Comparison of ENCODE assay signal across 25 cellular contexts in the genomic region with DNA sequence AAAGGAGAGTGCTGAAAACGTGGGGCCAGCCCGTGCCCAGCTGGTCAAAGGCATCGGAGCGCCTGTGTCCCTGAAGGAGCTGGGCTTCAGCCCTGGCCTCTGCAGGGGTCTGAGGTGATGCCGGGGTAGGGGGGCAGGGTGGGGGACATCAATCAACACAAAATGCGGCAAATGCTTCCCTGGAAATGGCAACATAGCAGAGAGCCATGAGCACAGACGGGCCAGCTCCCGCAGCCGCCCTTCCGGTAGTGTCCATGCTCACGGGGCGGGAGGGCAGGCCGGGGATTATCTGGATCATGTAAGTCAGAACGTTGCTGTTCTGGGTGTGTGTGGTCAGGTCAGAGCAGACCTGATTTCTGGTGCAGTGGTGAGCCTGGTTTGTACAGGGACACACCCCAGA. TPM values are rescaled to one million over a fixed set of nuclear protein-coding genes. Genes with fewer than 3 reads are reported as not detected.
DNase-seq lines count a peak whose midpoint lies in the region; ATAC-seq, FAIRE-seq and TF ChIP-seq lines count a peak whose summit lies in the region.
"Had no signal": no experiment of that assay in that cellular context is flagged by ENCODE, and none has a peak within 500 bp of the region (broad histone marks: within the 10 kb centered on the region; RNA-seq: fewer than 3 reads in every experiment).

No MANE protein-coding gene starts in this region.

- no peak overlapping the region for H3K27ac Mint-ChIP-seq in astrocyte (ENCODE audit: unreplicated experiment)
- H3K27ac Mint-ChIP-seq: immature natural killer cell; naive thymus-derived CD4-positive, alpha-beta T cell; T-helper 2 cell treated with Interferon-gamma antibody and Interleukin-4, amounts not matched to agents 5 μg/mL and 100 μg/mL, for 36 hours had no signal

- H3K14ac ChIP-seq in mesenchymal stem cell (ENCODE audit: low read length in 2 of 2), result no peak overlapping the region

- no peaks in the 10 kb centered on the region for H3K79me1 ChIP-seq in mesenchymal stem cell (replicated peaks; ENCODE audit: low read length, poor library complexity, severe bottlenecking)

- H3K36me3 ChIP-seq in astrocyte (ENCODE audit: insufficient read depth, low read length), result no peaks in the 10 kb centered on the region
- no peaks in the 10 kb centered on the region for H3K36me3 ChIP-seq in mesenchymal stem cell (ENCODE audit: control insufficient read depth in 1 of 2, insufficient read depth in 2 of 2, low read depth in 1 of 2, low read length in 2 of 2)
- H3K36me3 ChIP-seq in urinary bladder (ENCODE audit: insufficient read depth), result no peaks in the 10 kb centered on the region
- no peaks in the 10 kb centered on the region for H3K36me3 ChIP-seq in Karpas-422 (ENCODE audit: insufficient read depth, low read length)
- H3K36me3 ChIP-seq: BE2C, ovary, tibial nerve had no signal

- no peaks in the 10 kb centered on the region for H3K36me3 Mint-ChIP-seq in astrocyte (ENCODE audit: low read depth, unreplicated experiment)
- H3K36me3 Mint-ChIP-seq: immature natural killer cell; naive thymus-derived CD4-positive, alpha-beta T cell had no signal

- no peak overlapping the region for H3K23ac ChIP-seq in mesenchymal stem cell (ENCODE audit: low read length in 2 of 2)

- H4K20me1 ChIP-seq in astrocyte (ENCODE audit: insufficient read depth, low read length), result no peaks in the 10 kb centered on the region
- no peaks in the 10 kb centered on the region for H4K20me1 ChIP-seq in Karpas-422 (ENCODE audit: insufficient read depth, low read depth, low read length)

- peaks cover 8% of the 10 kb centered on the region for H3K27me3 Mint-ChIP-seq in astrocyte (ENCODE audit: low read depth, unreplicated experiment)

- no peak overlapping the region for H2AK5ac ChIP-seq in mesenchymal stem cell (ENCODE audit: low read length, severe bottlenecking)

- DNase-seq in ELR (ENCODE audit: low read depth) (peak; percentile 64), astrocyte (ENCODE audit: low read depth) (no peak), mesenchymal stem cell (no peak), Karpas-422 (no peak), globus pallidus (ENCODE audit: low spot score) (no peak)
- DNase-seq: activated CD4-positive, alpha-beta T cell treated with anti-CD3 and anti-CD28 coated beads for 4 hours; activated naive CD4-positive, alpha-beta T cell treated with Interleukin-2 at 50 U/mL for 16 hours; activated T-cell treated with anti-CD3 and anti-CD28 coated beads, Interleukin-2, amount 50 U/mL, for 4 hours; BE2C; caudate nucleus; DMS79; foreskin melanocyte; immature natural killer cell; naive thymus-derived CD4-positive, alpha-beta T cell; NCI-H2081 treated with DMSO at 0.1 percent for 48 hours; NCI-H446; OCI-M1; ovary; stimulated activated naive CD8-positive, alpha-beta T cell treated with anti-CD3 and anti-CD28 coated beads, Interleukin-15, Interleukin-2, amounts not matched to agents 100 U/mL and 50 U/mL, for 24 hours had no signal

- H2BK12ac ChIP-seq in mesenchymal stem cell (ENCODE audit: low read length in 2 of 2), result no peak overlapping the region

- H3K27ac ChIP-seq in astrocyte (ENCODE audit: low read depth, low read length), result no peak overlapping the region
- H3K27ac ChIP-seq in mesenchymal stem cell (ENCODE audit: low read length, poor library complexity, severe bottlenecking), result no peak overlapping the region
- peak overlapping the region; percentile 48 for H3K27ac ChIP-seq in urinary bladder (ENCODE audit: low read depth)
- H3K27ac ChIP-seq in Karpas-422 (ENCODE audit: low read length), result no peak overlapping the region
- H3K27ac ChIP-seq: ovary, tibial nerve had no signal

- H2AFZ ChIP-seq in astrocyte (ENCODE audit: low read depth, low read length) (peak overlapping the region; percentile 32), mesenchymal stem cell (ENCODE audit: low read depth, low read length) (no peak overlapping the region), Karpas-422 (ENCODE audit: low read length) (no peak overlapping the region)

- H3K9ac ChIP-seq in astrocyte (ENCODE audit: low read length) (no peak overlapping the region), mesenchymal stem cell (ENCODE audit: low read length) (peak overlapping the region; percentile 95), Karpas-422 (ENCODE audit: low read length) (no peak overlapping the region)

- H2BK120ac ChIP-seq in mesenchymal stem cell (ENCODE audit: low read depth, low read length), result no peak overlapping the region

- no peaks in the 10 kb centered on the region for H3K9me2 ChIP-seq in Karpas-422 (replicated peaks; ENCODE audit: insufficient read depth, low read length)

- no peak overlapping the region for H3K18ac ChIP-seq in mesenchymal stem cell (ENCODE audit: low read depth in 1 of 2, low read length in 2 of 2)

- no peak overlapping the region for H4K8ac ChIP-seq in mesenchymal stem cell (ENCODE audit: low read length)

- ATAC-seq in HG03432 (IDR thresholded peaks at IDR 0.05; ENCODE audit: unreplicated experiment), result no peak
- ATAC-seq: activated T-cell treated with anti-CD3 and anti-CD28 coated beads, Interleukin-2, amount 50 U/mL, for 4 hours; left lobe of liver; naive thymus-derived CD4-positive, alpha-beta T cell; stimulated activated naive CD8-positive, alpha-beta T cell treated with anti-CD3 and anti-CD28 coated beads, Interleukin-15, Interleukin-2, amounts not matched to agents 100 U/mL and 50 U/mL, for 24 hours had no signal

- peak overlapping the region; percentile 53 for H3K4me2 ChIP-seq in astrocyte (ENCODE audit: low read length)
- H3K4me2 ChIP-seq in mesenchymal stem cell (ENCODE audit: low read length, poor library complexity, severe bottlenecking), result no peak overlapping the region
- no peak overlapping the region for H3K4me2 ChIP-seq in Karpas-422 (ENCODE audit: low read depth, low read length, poor library complexity, severe bottlenecking)

- no peak overlapping the region for H3K4ac ChIP-seq in mesenchymal stem cell (ENCODE audit: low read depth in 1 of 2, low read length in 2 of 2)

- no peak overlapping the region for H3K4me3 Mint-ChIP-seq in astrocyte (ENCODE audit: unreplicated experiment)
- H3K4me3 Mint-ChIP-seq: activated T-cell treated with anti-CD3 and anti-CD28 coated beads, Interleukin-2, amount 50 U/mL, for 4 hours; immature natural killer cell; naive thymus-derived CD4-positive, alpha-beta T cell; T-helper 2 cell treated with Interferon-gamma antibody and Interleukin-4, amounts not matched to agents 5 μg/mL and 100 μg/mL, for 36 hours had no signal

- no peak overlapping the region for H4K91ac ChIP-seq in mesenchymal stem cell (ENCODE audit: low read length)

- H3K79me2 ChIP-seq in astrocyte (ENCODE audit: insufficient read depth, low read length), result no peaks in the 10 kb centered on the region
- no peaks in the 10 kb centered on the region for H3K79me2 ChIP-seq in Karpas-422 (ENCODE audit: low read length)

- peaks cover 3% of the 10 kb centered on the region for H3K9me3 Mint-ChIP-seq in astrocyte (ENCODE audit: unreplicated experiment)
- H3K9me3 Mint-ChIP-seq: activated T-cell treated with anti-CD3 and anti-CD28 coated beads, Interleukin-2, amount 50 U/mL, for 4 hours; immature natural killer cell; naive thymus-derived CD4-positive, alpha-beta T cell; T-helper 2 cell treated with Interferon-gamma antibody and Interleukin-4, amounts not matched to agents 5 μg/mL and 100 μg/mL, for 36 hours had no signal

- H3K4me1 Mint-ChIP-seq in astrocyte (ENCODE audit: low read depth, unreplicated experiment), result no peaks in the 10 kb centered on the region
- H3K4me1 Mint-ChIP-seq: immature natural killer cell had no signal

- peaks cover 12% of the 10 kb centered on the region for H3K4me1 ChIP-seq in astrocyte (ENCODE audit: insufficient read depth, low read length)
- H3K4me1 ChIP-seq in mesenchymal stem cell (ENCODE audit: control insufficient read depth, insufficient read depth, low read depth, low read length), result no peaks in the 10 kb centered on the region
- H3K4me1 ChIP-seq in urinary bladder (ENCODE audit: insufficient read depth), result no peaks in the 10 kb centered on the region
- H3K4me1 ChIP-seq in Karpas-422 (ENCODE audit: low read length), result no peaks in the 10 kb centered on the region
- H3K4me1 ChIP-seq: BE2C had no signal

- no peaks in the 10 kb centered on the region for H3K27me3 ChIP-seq in astrocyte (ENCODE audit: insufficient read depth, low read length)
- peaks cover under 1 to 19% of the 10 kb centered on the region in 2 experiments for H3K27me3 ChIP-seq in mesenchymal stem cell (ENCODE audit: control insufficient read depth in 1 of 2, insufficient read depth in 1 of 2, low read length in 2 of 2)
- H3K27me3 ChIP-seq in Karpas-422 (ENCODE audit: low read length), result no peaks in the 10 kb centered on the region
- H3K27me3 ChIP-seq: ovary had no signal

- FAIRE-seq in astrocyte (lab: Jason Lieb, UNC), result no peak
- FAIRE-seq: GM12891 had no signal

- WGBS in mesenchymal stem cell, result 74% methylated on average over 14 of the region's 14 CpGs
- WGBS in urinary bladder, result 47% methylated on average over 14 of the region's 14 CpGs

- H3K4me3 ChIP-seq in astrocyte (ENCODE audit: insufficient read depth, low read depth, low read length), result no peak overlapping the region
- peak overlapping the region in 1 of 2 experiments; percentile 58 for H3K4me3 ChIP-seq in mesenchymal stem cell (ENCODE audit: insufficient read depth in 1 of 2, low read depth in 1 of 2, low read length in 2 of 2)
- no peak overlapping the region for H3K4me3 ChIP-seq in urinary bladder (ENCODE audit: low read depth, low read length)
- H3K4me3 ChIP-seq in Karpas-422 (ENCODE audit: low read length), result no peak overlapping the region
- H3K4me3 ChIP-seq: ovary, tibial nerve had no signal

- TF ChIP-seq CTCF in astrocyte (IDR thresholded peaks at IDR 0.05; ENCODE audit: insufficient read depth, low read depth, low read length), result no peak

- H3K9me3 ChIP-seq in astrocyte (ENCODE audit: insufficient read depth, low read depth, low read length) (no peaks in the 10 kb centered on the region), mesenchymal stem cell (ENCODE audit: control insufficient read depth, low read length) (no peaks in the 10 kb centered on the region), Karpas-422 (ENCODE audit: low read length) (no peaks in the 10 kb centered on the region)
- H3K9me3 ChIP-seq: BE2C, ovary, tibial nerve had no signal

- no peak overlapping the region for H2BK15ac ChIP-seq in mesenchymal stem cell (ENCODE audit: low read depth, poor library complexity, severe bottlenecking)

- H2BK5ac ChIP-seq in mesenchymal stem cell (ENCODE audit: low read depth, low read length, poor library complexity, severe bottlenecking), result no peak overlapping the region

RNA-seq across cellular contexts. Expression of gene TWIST2, which starts 56.5 kb away (rescaled TPM):
- total RNA-seq in astrocyte (2.5 and 3.2 TPM in 2 replicates), urinary bladder (20.5 TPM)
- polyA plus RNA-seq in mesenchymal stem cell (2013, experiment 1 of 2), result 11.1 TPM
- 11.7 TPM for polyA plus RNA-seq in mesenchymal stem cell (2013, experiment 2 of 2)
- 25.1 TPM for polyA plus RNA-seq in urinary bladder
- 0.67 TPM in 1 of 2 replicates, not detected in the other for total RNA-seq in Karpas-422 (2014; rRNA removed; shearing (Covaris generic); ENCODE audit: low replicate concordance)
- total RNA-seq: activated T-cell treated with anti-CD3 and anti-CD28 coated beads, Interleukin-2, amount 50 U/mL, for 4 hours; left lobe of liver; naive thymus-derived CD4-positive, alpha-beta T cell had no signal
- polyA plus RNA-seq: naive thymus-derived CD4-positive, alpha-beta T cell had no signal
